Comparison of ENCODE assay signal across 7 cellular contexts in genomic region chr10:1118318-1118717, GRCh38.
DNase-seq lines count a peak whose midpoint lies in the region; ATAC-seq and TF ChIP-seq lines count a peak whose summit lies in the region.
"Not testable (repeated sequence)": the region's sequence is repeated elsewhere in the genome, so short reads cannot be mapped to it uniquely, and the experiment has no call there.

No MANE protein-coding gene starts in this region.

- peaks cover 5 to 48% (median 12%) of the 10 kb centered on the region in 4 donors for H3K4me1 Mint-ChIP-seq in CD4-positive, CD25-positive, alpha-beta regulatory T cell
- peaks cover 39 to 57% (median 41%) of the 10 kb centered on the region in 3 donors for H3K4me1 Mint-ChIP-seq in T-cell
- H3K4me1 Mint-ChIP-seq in activated CD8-positive, alpha-beta T cell treated with anti-CD3 and anti-CD28 coated beads, Interleukin-2, amount 10 ng/mL, durations not matched to agents 7 days and 5 days (ENCODE audit: low read depth), result peaks cover 28% of the 10 kb centered on the region
- peaks cover 64% of the 10 kb centered on the region for H3K4me1 Mint-ChIP-seq in activated naive CD4-positive, alpha-beta T cell treated with anti-CD3 and anti-CD28 coated beads, Interleukin-2, amount 50 U/mL, for 24 hours

- H3K4me1 ChIP-seq in CD4-positive, CD25-positive, alpha-beta regulatory T cell (ENCODE audit: control insufficient read depth, insufficient read depth, low read length, poor library complexity, severe bottlenecking), result not testable (repeated sequence)

- CTCF ChIA-PET in T-cell (lab: Charles Lee); activated CD8-positive, alpha-beta T cell treated with anti-CD3 and anti-CD28 coated beads, Interleukin-2, amount 10 ng/mL, durations not matched to agents 7 days and 5 days (lab: Charles Lee): not testable (repeated sequence)

- not testable (repeated sequence) for H3K4me3 ChIP-seq in CD4-positive, CD25-positive, alpha-beta regulatory T cell (ENCODE audit: low read depth, low read length); coronary artery

- TF ChIP-seq CTCF in coronary artery (IDR thresholded peaks at IDR 0.05), result not testable (repeated sequence)

- POLR2A ChIA-PET in T-cell (lab: Charles Lee), result interaction anchor here in 1 of 2 donors (0.7 kb wide), 1 partner anchor 15 kb away, joined by 3 read pairs; no protein-coding TSS in a partner anchor
- POLR2A ChIA-PET in activated CD8-positive, alpha-beta T cell treated with anti-CD3 and anti-CD28 coated beads, Interleukin-2, amount 10 ng/mL, durations not matched to agents 7 days and 5 days (lab: Charles Lee), result interaction anchor here (0.7 kb wide), 1 partner anchor 1515 kb away, joined by 3 read pairs; no protein-coding TSS in a partner anchor

- H3K36me3 ChIP-seq in CD4-positive, CD25-positive, alpha-beta regulatory T cell (ENCODE audit: control insufficient read depth, insufficient read depth, low read length), result peaks cover 78% of the 10 kb centered on the region

- H3K9me3 ChIP-seq in CD4-positive, CD25-positive, alpha-beta regulatory T cell (ENCODE audit: control insufficient read depth in 2 of 2, low read length in 2 of 2), result not testable (repeated sequence)

- not testable (repeated sequence) for DNase-seq in CD4-positive, CD25-positive, alpha-beta regulatory T cell; activated CD8-positive, alpha-beta T cell treated with anti-CD3 and anti-CD28 coated beads, Interleukin-2, amount 10 ng/mL, durations not matched to agents 7 days and 5 days
- peak in 16 of 34 experiments; percentile 3 to 55 (median 14) for DNase-seq in T-cell
- peak; percentile 7 for DNase-seq in coronary artery (ENCODE audit: low spot score)
- DNase-seq in left kidney (ENCODE audit: low read depth, low spot score), result peak; percentile 39
- peak; percentile 13 for DNase-seq in stimulated activated CD8-positive, alpha-beta memory T cell treated with anti-CD3 and anti-CD28 coated beads, Interleukin-4, amount 100 ng/mL, for 48 hours

- not testable (repeated sequence) for H3K27ac ChIP-seq in CD4-positive, CD25-positive, alpha-beta regulatory T cell (ENCODE audit: insufficient read depth, low read length, poor library complexity, severe bottlenecking); coronary artery

- H3K9me3 Mint-ChIP-seq in CD4-positive, CD25-positive, alpha-beta regulatory T cell; T-cell; activated CD8-positive, alpha-beta T cell treated with anti-CD3 and anti-CD28 coated beads, Interleukin-2, amount 10 ng/mL, durations not matched to agents 7 days and 5 days (ENCODE audit: insufficient read depth); activated naive CD4-positive, alpha-beta T cell treated with anti-CD3 and anti-CD28 coated beads, Interleukin-2, amount 50 U/mL, for 24 hours: not testable (repeated sequence)

- not testable (repeated sequence) for H3K27me3 ChIP-seq in CD4-positive, CD25-positive, alpha-beta regulatory T cell (ENCODE audit: control insufficient read depth, insufficient read depth, low read length)

- H3K4me3 Mint-ChIP-seq in CD4-positive, CD25-positive, alpha-beta regulatory T cell; activated CD8-positive, alpha-beta T cell treated with anti-CD3 and anti-CD28 coated beads, Interleukin-2, amount 10 ng/mL, durations not matched to agents 7 days and 5 days; activated naive CD4-positive, alpha-beta T cell treated with anti-CD3 and anti-CD28 coated beads, Interleukin-2, amount 50 U/mL, for 24 hours: not testable (repeated sequence)
- H3K4me3 Mint-ChIP-seq in T-cell, result peak overlapping the region in 1 of 3 donors; percentile 23

- peaks cover 58% of the 10 kb centered on the region for H3K36me3 Mint-ChIP-seq in CD4-positive, CD25-positive, alpha-beta regulatory T cell
- peaks cover 79% of the 10 kb centered on the region for H3K36me3 Mint-ChIP-seq in T-cell
- peaks cover 78% of the 10 kb centered on the region for H3K36me3 Mint-ChIP-seq in activated CD8-positive, alpha-beta T cell treated with anti-CD3 and anti-CD28 coated beads, Interleukin-2, amount 10 ng/mL, durations not matched to agents 7 days and 5 days (ENCODE audit: low read depth)
- peaks cover 24% of the 10 kb centered on the region for H3K36me3 Mint-ChIP-seq in activated naive CD4-positive, alpha-beta T cell treated with anti-CD3 and anti-CD28 coated beads, Interleukin-2, amount 50 U/mL, for 24 hours

- ATAC-seq in CD4-positive, CD25-positive, alpha-beta regulatory T cell (ENCODE audit: low read depth in 2 of 2); activated CD8-positive, alpha-beta T cell treated with anti-CD3 and anti-CD28 coated beads, Interleukin-2, amount 10 ng/mL, durations not matched to agents 7 days and 5 days: not testable (repeated sequence)
- ATAC-seq in T-cell (replicated peaks in 1 of 4), result peak in 1 of 4 experiments; percentile 55

- not testable (repeated sequence) for H3K27me3 Mint-ChIP-seq in CD4-positive, CD25-positive, alpha-beta regulatory T cell; T-cell; activated CD8-positive, alpha-beta T cell treated with anti-CD3 and anti-CD28 coated beads, Interleukin-2, amount 10 ng/mL, durations not matched to agents 7 days and 5 days (ENCODE audit: low read depth); activated naive CD4-positive, alpha-beta T cell treated with anti-CD3 and anti-CD28 coated beads, Interleukin-2, amount 50 U/mL, for 24 hours

- H3K27ac Mint-ChIP-seq in CD4-positive, CD25-positive, alpha-beta regulatory T cell, result peak overlapping the region in 2 of 3 donors; percentile 26 to 39
- H3K27ac Mint-ChIP-seq in T-cell, result peak overlapping the region; percentile 84 to 85
- H3K27ac Mint-ChIP-seq in activated CD8-positive, alpha-beta T cell treated with anti-CD3 and anti-CD28 coated beads, Interleukin-2, amount 10 ng/mL, durations not matched to agents 7 days and 5 days, result peak overlapping the region; percentile 49
- peak overlapping the region; percentile 65 for H3K27ac Mint-ChIP-seq in activated naive CD4-positive, alpha-beta T cell treated with anti-CD3 and anti-CD28 coated beads, Interleukin-2, amount 50 U/mL, for 24 hours

Comparison
In these comparisons a context has a peak if more than half of its experiments do, and no peak if none do; other contexts are left out.
1. H3K27ac Mint-ChIP-seq: peak in every context shown above with its lines; median percentile 84 in T-cell; 65 in activated naive CD4-positive, alpha-beta T cell treated with anti-CD3 and anti-CD28 coated beads, Interleukin-2, amount 50 U/mL, for 24 hours; 49 in activated CD8-positive, alpha-beta T cell treated with anti-CD3 and anti-CD28 coated beads, Interleukin-2, amount 10 ng/mL, durations not matched to agents 7 days and 5 days; 32 in CD4-positive, CD25-positive, alpha-beta regulatory T cell.